Comparison of ENCODE assay signal across 9 cellular contexts in genomic region chr10:51878695-51879094, GRCh38.
DNase-seq lines count a peak whose midpoint lies in the region; ATAC-seq, FAIRE-seq and TF ChIP-seq lines count a peak whose summit lies in the region.
"Had no signal": no experiment of that assay in that cellular context is flagged by ENCODE, and none has a peak within 500 bp of the region (broad histone marks: within the 10 kb centered on the region; RNA-seq: fewer than 3 reads in every experiment).

No MANE protein-coding gene starts in this region.

- no peak for TF ChIP-seq POLR2A in Peyer's patch (IDR thresholded peaks at IDR 0.05)

- H3K27ac ChIP-seq in PC-3 (ENCODE audit: low read length) (peak overlapping the region; percentile 82), muscle layer of duodenum (ENCODE audit: low read length) (peak overlapping the region; percentile 71), Peyer's patch (no peak overlapping the region)

- BruUV-seq in PC-3 (replicated peaks; lab: Mats Ljungman, UMichigan), result no TSS peak

- H2AFZ ChIP-seq in PC-3 (ENCODE audit: low read length), result no peak overlapping the region

- CTCF ChIA-PET in PC-3 (lab: Charles Lee), result no interaction called here

- no peaks in the 10 kb centered on the region for H3K79me2 ChIP-seq in PC-3 (ENCODE audit: low read length)

- H3K4me1 ChIP-seq in PC-3 (ENCODE audit: insufficient read depth, low read length) (peaks cover 12% of the 10 kb centered on the region), muscle layer of duodenum (ENCODE audit: control insufficient read depth in 1 of 2, insufficient read depth in 2 of 2, low read length in 2 of 2) (peaks cover 4 to 10% of the 10 kb centered on the region in 2 donors), Peyer's patch (no peaks in the 10 kb centered on the region)

- ATAC-seq in GM18519 (IDR thresholded peaks at IDR 0.05; ENCODE audit: low FRiP score, unreplicated experiment) (peak; percentile 6), GM21825 (IDR thresholded peaks at IDR 0.05; ENCODE audit: unreplicated experiment) (peak; percentile 6), PC-3 (no peak)

- DNase-seq in PC-3 (no peak), Peyer's patch (no peak), NCI-H2196 (lab: John Stamatoyannopoulos, UW; ENCODE audit: unreplicated experiment) (no peak), DMS 273 (lab: John Stamatoyannopoulos, UW; ENCODE audit: unreplicated experiment) (no peak), HTR-8/SVneo (ENCODE audit: insufficient read length, low spot score) (no peak)
- DNase-seq: nucleus accumbens had no signal

- no peak for FAIRE-seq in HTR-8/SVneo (lab: Jason Lieb, UNC)

- H3K9me3 ChIP-seq in PC-3 (ENCODE audit: low read length) (0 out of 2 replicates have a peak, but pooled peaks cover 7% of the 10 kb centered on the region), muscle layer of duodenum (ENCODE audit: control insufficient read depth in 1 of 2, low read length in 2 of 2) (no peaks in the 10 kb centered on the region), Peyer's patch (peaks cover 0 to 3% (median 0%) of the 10 kb centered on the region in 4 donors)

- H3K4me2 ChIP-seq in PC-3 (ENCODE audit: low read length), result peak overlapping the region; percentile 12; the same call in 1 of the 2 replicates

- POLR2A ChIA-PET in PC-3 (lab: Charles Lee; ENCODE audit: unreplicated experiment), result no interaction called here

- peaks cover 7% of the 10 kb centered on the region for H3F3A ChIP-seq in PC-3 (ENCODE audit: low read length, unreplicated experiment)

- no peaks in the 10 kb centered on the region for H4K20me1 ChIP-seq in PC-3 (ENCODE audit: low read length)

- no peak for TF ChIP-seq CTCF in PC-3 (conservative IDR thresholded peaks at IDR 0.05; ENCODE audit: low read depth, low read length)
- TF ChIP-seq CTCF in Peyer's patch (IDR thresholded peaks at IDR 0.05), result no peak

- intact Hi-C loops in PC-3 (cut with micrococcal nuclease), result loop anchor here (1.0 to 5.0 kb wide), 3 partner anchors 15 to 181 kb away; partner anchors contain the start of gene CSTF2T

- H3K9me2 ChIP-seq in PC-3 (replicated peaks; ENCODE audit: low read length), result no peaks in the 10 kb centered on the region; the same call in 1 of the 2 replicates

- H3K4me3 ChIP-seq in PC-3 (ENCODE audit: low read length), result no peak overlapping the region
- no peak overlapping the region for H3K4me3 ChIP-seq in muscle layer of duodenum (ENCODE audit: low read depth in 1 of 2, low read length in 2 of 2)
- H3K4me3 ChIP-seq in Peyer's patch, result no peak overlapping the region

- H3K36me3 ChIP-seq in PC-3 (ENCODE audit: low read depth, low read length), result no peaks in the 10 kb centered on the region
- no peaks in the 10 kb centered on the region for H3K36me3 ChIP-seq in muscle layer of duodenum (ENCODE audit: control insufficient read depth in 1 of 2, insufficient read depth in 2 of 2, low read length in 2 of 2)
- no peaks in the 10 kb centered on the region for H3K36me3 ChIP-seq in Peyer's patch

- H3K9ac ChIP-seq in PC-3 (ENCODE audit: low read length), result peak overlapping the region; percentile 24; the same call in 1 of the 2 replicates

- H3K27me3 ChIP-seq in PC-3 (ENCODE audit: low read length) (no peaks in the 10 kb centered on the region), muscle layer of duodenum (ENCODE audit: low read depth, low read length) (no peaks in the 10 kb centered on the region), Peyer's patch (no peaks in the 10 kb centered on the region)

Comparison
In these comparisons a context has a peak if more than half of its experiments do, and no peak if none do; other contexts are left out.
1. H3K27ac ChIP-seq: peak in PC-3 (single experiment) and muscle layer of duodenum (single experiment); none in Peyer's patch (0 of 4).